In the genomic region with DNA sequence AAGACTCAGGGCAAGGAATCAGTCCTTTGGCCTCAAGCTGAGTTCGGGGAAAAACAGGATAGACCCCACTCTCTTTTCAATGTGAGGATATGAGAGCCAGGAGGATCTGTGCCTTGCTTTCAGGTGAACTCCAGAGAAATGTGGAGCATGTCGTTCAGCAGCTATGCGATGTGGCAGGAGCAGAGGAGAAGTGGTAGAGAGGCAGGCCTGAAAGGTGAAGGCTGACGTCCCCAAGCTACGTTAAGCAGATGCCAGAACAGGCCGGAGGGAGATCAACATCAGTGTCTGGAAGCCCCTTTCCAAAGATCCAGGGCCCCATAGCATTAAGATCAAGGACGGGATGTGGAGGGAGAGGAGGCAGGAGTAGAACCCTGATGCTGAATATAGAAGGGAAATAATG, we compare ENCODE assay signal across 15 cellular contexts.
DNase-seq lines count a peak whose midpoint lies in the region; ATAC-seq and TF ChIP-seq lines count a peak whose summit lies in the region.
"Had no signal": no experiment of that assay in that cellular context is flagged by ENCODE, and none has a peak within 500 bp of the region (broad histone marks: within the 10 kb centered on the region; RNA-seq: fewer than 3 reads in every experiment).

No MANE protein-coding gene starts in this region.

- H3K9me3 ChIP-seq in right atrium auricular region (no peaks in the 10 kb centered on the region), uterus (no peaks in the 10 kb centered on the region), gastroesophageal sphincter (no peaks in the 10 kb centered on the region)

- no peak for TF ChIP-seq CTCF in right atrium auricular region (IDR thresholded peaks at IDR 0.05)
- no peak for TF ChIP-seq CTCF in progenitor cell of endocrine pancreas (IDR thresholded peaks at IDR 0.05; ENCODE audit: unreplicated experiment)
- TF ChIP-seq CTCF in uterus (IDR thresholded peaks at IDR 0.05) = no peak
- no peak for TF ChIP-seq CTCF in gastroesophageal sphincter (IDR thresholded peaks at IDR 0.05)

- H3K4me3 ChIP-seq in right atrium auricular region (no peak overlapping the region), uterus (no peak overlapping the region), gastroesophageal sphincter (no peak overlapping the region)
- H3K4me3 ChIP-seq: K562 had no signal

- no peak for TF ChIP-seq EP300 in gastroesophageal sphincter (IDR thresholded peaks at IDR 0.05)

- H3K27ac Mint-ChIP-seq in progenitor cell of endocrine pancreas = peak overlapping the region; percentile 74

- H3K4me1 Mint-ChIP-seq in progenitor cell of endocrine pancreas (ENCODE audit: low read depth) = no peaks in the 10 kb centered on the region
- H3K4me1 Mint-ChIP-seq: H9 had no signal

- 75 to 80% methylated on average over 3 to 7 of the region's 7 CpGs for WGBS in gastroesophageal sphincter (ENCODE audit: low coverage in 1 of 2), 2 donors

- intact Hi-C loops in left cardiac atrium (cut with DNase I) = no loop called here
- intact Hi-C loops in uterus (cut with DNase I; ENCODE audit: low total_unique reads) = no loop called here

- ATAC-seq in left cardiac atrium (no peak), gastroesophageal sphincter (no peak), HG03025 (IDR thresholded peaks at IDR 0.05; ENCODE audit: low FRiP score, unreplicated experiment) (no peak), GM21526 (IDR thresholded peaks at IDR 0.05; ENCODE audit: low FRiP score, unreplicated experiment) (no peak)
- ATAC-seq: K562, Panc1 had no signal

- no peak overlapping the region for H3K4me3 Mint-ChIP-seq in progenitor cell of endocrine pancreas (ENCODE audit: low read depth)
- H3K4me3 Mint-ChIP-seq: H9 had no signal

- no peaks in the 10 kb centered on the region for H3K27me3 Mint-ChIP-seq in progenitor cell of endocrine pancreas

- no peak for TF ChIP-seq POLR2A in uterus (IDR thresholded peaks at IDR 0.05)
- no peak for TF ChIP-seq POLR2A in gastroesophageal sphincter (IDR thresholded peaks at IDR 0.05)

- peaks cover 6% of the 10 kb centered on the region for H3K9me3 Mint-ChIP-seq in progenitor cell of endocrine pancreas (ENCODE audit: low read depth)
- H3K9me3 Mint-ChIP-seq: H9 had no signal

- peaks cover 48% of the 10 kb centered on the region for H3K36me3 Mint-ChIP-seq in progenitor cell of endocrine pancreas (ENCODE audit: insufficient read depth)

- H3K4me1 ChIP-seq in right atrium auricular region = peaks cover 0 to 40% of the 10 kb centered on the region in 2 donors
- H3K4me1 ChIP-seq in uterus = no peaks in the 10 kb centered on the region
- peaks cover 0 to 40% (median 9%) of the 10 kb centered on the region in 3 donors for H3K4me1 ChIP-seq in gastroesophageal sphincter

- no peak for DNase-seq in right atrium auricular region (ENCODE audit: low spot score)
- no peak for DNase-seq in left cardiac atrium
- peak; percentile 69 for DNase-seq in islet precursor cell
- DNase-seq in progenitor cell of endocrine pancreas (ENCODE audit: low spot score, unreplicated experiment) = no peak
- no peak for DNase-seq in uterus
- DNase-seq: DMS79, H9, NCI-H1105, NCI-H2081, NCI-H446 treated with DMSO at 0.1 percent for 48 hours had no signal

- H3K27me3 ChIP-seq in right atrium auricular region (no peaks in the 10 kb centered on the region), uterus (no peaks in the 10 kb centered on the region), gastroesophageal sphincter (no peaks in the 10 kb centered on the region)

- H3K27ac ChIP-seq in right atrium auricular region (peak overlapping the region; percentile 52 to 68), uterus (peak overlapping the region; percentile 3 to 26), gastroesophageal sphincter (peak overlapping the region in 1 of 4 donors; percentile 33)

- H3K36me3 ChIP-seq in right atrium auricular region (no peaks in the 10 kb centered on the region), uterus (no peaks in the 10 kb centered on the region), gastroesophageal sphincter (no peaks in the 10 kb centered on the region)
